In genomic region chr1:51218570-51218969, GRCh38 we compare ENCODE assay signal across 29 cellular contexts. TPM values are rescaled to one million over a fixed set of nuclear protein-coding genes. Genes with fewer than 3 reads are reported as not detected.
A peak's percentile ranks its signal among the peaks of the same experiment; 100 is the strongest.
DNase-seq lines count a peak whose midpoint lies in the region; ATAC-seq lines count a peak whose summit lies in the region.
"Had no signal": no experiment of that assay in that cellular context is flagged by ENCODE, and none has a peak within 500 bp of the region (broad histone marks: within the 10 kb centered on the region; RNA-seq: fewer than 3 reads in every experiment).

No MANE protein-coding gene starts in this region.

- H3K27me3 ChIP-seq in HAP-1 (ENCODE audit: low read depth) = no peaks in the 10 kb centered on the region
- H3K27me3 ChIP-seq: left lung, Peyer's patch, tibial nerve had no signal

- H3K4me1 ChIP-seq in HAP-1 = no peaks in the 10 kb centered on the region
- H3K4me1 ChIP-seq: Peyer's patch, prostate gland had no signal

- intact Hi-C loops in left ventricle myocardium superior (cut with micrococcal nuclease) = no loop called here
- intact Hi-C loops in cardiac septum (cut with DNase I) = no loop called here

- H3K36me3 ChIP-seq in HAP-1 (replicated peaks) = no peaks in the 10 kb centered on the region
- H3K36me3 ChIP-seq: left lung, Peyer's patch, prostate gland, tibial nerve had no signal

- H3K27ac Mint-ChIP-seq in activated naive CD4-positive, alpha-beta T cell treated with anti-CD3 and anti-CD28 coated beads, Interleukin-2, amount 50 U/mL, for 72 hours = no peak overlapping the region
- H3K27ac Mint-ChIP-seq: activated naive CD4-positive, alpha-beta T cell treated with anti-CD3 and anti-CD28 coated beads, Interleukin-2, amount 50 U/mL, for 24 hours; naive B cell had no signal

- H3K9me3 Mint-ChIP-seq in activated naive CD4-positive, alpha-beta T cell treated with anti-CD3 and anti-CD28 coated beads, Interleukin-2, amount 50 U/mL, for 72 hours = no peaks in the 10 kb centered on the region
- H3K9me3 Mint-ChIP-seq: activated naive CD4-positive, alpha-beta T cell treated with anti-CD3 and anti-CD28 coated beads, Interleukin-2, amount 50 U/mL, for 24 hours; naive B cell had no signal

- no peaks in the 10 kb centered on the region for H3K9me3 ChIP-seq in HAP-1
- H3K9me3 ChIP-seq: left lung, Peyer's patch, prostate gland, tibial nerve had no signal

- in situ Hi-C loops in SK-MEL-5 (cut with HindIII; ENCODE audit: low pct_unique_long_range_greater_than_20kb, low sequenced_read_pairs) = no loop called here
- in situ Hi-C loops in HAP-1 (cut with MboI; ENCODE audit: low sequenced_read_pairs) = no loop called here

- DNase-seq in left ventricle myocardium superior = no peak
- DNase-seq in cardiac septum (ENCODE audit: low spot score) = no peak
- DNase-seq in SK-MEL-5 (ENCODE audit: low read depth, low spot score) = peak; percentile 11
- DNase-seq in iPS-NIHi11 (ENCODE audit: low spot score) = peak; percentile 10
- DNase-seq in amniotic stem cell (lab: John Stamatoyannopoulos, UW) = no peak
- DNase-seq in HAP-1 (ENCODE audit: low spot score in 2 of 2) = no peak
- no peak for DNase-seq in activated naive CD4-positive, alpha-beta T cell treated with anti-CD3 and anti-CD28 coated beads, Interleukin-2, amount 50 U/mL, for 72 hours (ENCODE audit: low spot score in 2 of 2)
- DNase-seq: activated CD4-positive, alpha-beta T cell treated with anti-CD3 and anti-CD28 coated beads for 48 hours; activated CD8-positive, alpha-beta memory T cell treated with anti-CD3 and anti-CD28 coated beads for 24 hours; anterior cingulate cortex; DMS79; effector CD4-positive, alpha-beta T cell; glutamatergic neuron; GOT3; left lung; mesenchymal stem cell; naive B cell; NCI-H1417; NCI-H2029; Peyer's patch; SHP77 treated with DMSO at 0.1 percent for 48 hours; stimulated activated CD4-positive, alpha-beta T cell treated with anti-CD3 and anti-CD28 coated beads, Interleukin-4, amount 100 ng/mL, for 1 hour; T-helper 9 cell had no signal

- ATAC-seq in left ventricle myocardium superior (peak; percentile 42), GM18907 (IDR thresholded peaks at IDR 0.05; ENCODE audit: unreplicated experiment) (no peak)
- ATAC-seq in activated naive CD4-positive, alpha-beta T cell treated with anti-CD3 and anti-CD28 coated beads, Interleukin-2, amount 50 U/mL, for 72 hours = no peak
- ATAC-seq: left lung, sciatic nerve had no signal

- H3K36me3 Mint-ChIP-seq in activated naive CD4-positive, alpha-beta T cell treated with anti-CD3 and anti-CD28 coated beads, Interleukin-2, amount 50 U/mL, for 72 hours = no peaks in the 10 kb centered on the region
- H3K36me3 Mint-ChIP-seq: activated naive CD4-positive, alpha-beta T cell treated with anti-CD3 and anti-CD28 coated beads, Interleukin-2, amount 50 U/mL, for 24 hours; CD14-positive monocyte; naive B cell had no signal

- H3K4me3 ChIP-seq in HAP-1 = no peak overlapping the region
- H3K4me3 ChIP-seq: left lung, Peyer's patch, prostate gland, tibial nerve had no signal

RNA-seq across cellular contexts. Expression of gene RNF11, which starts 17.5 kb away (rescaled TPM):
- total RNA-seq in left ventricle myocardium superior (118 TPM), cardiac septum (137 TPM)
- total RNA-seq in SK-MEL-5 (2014; rRNA removed; shearing (Covaris generic)) = 103 and 110 TPM in 2 replicates
- 50.5 and 68.1 TPM in 2 replicates for polyA plus RNA-seq in SK-MEL-5 (2015; cell fraction: cytosol; rRNA removed)
- polyA plus RNA-seq in SK-MEL-5 (2015; cell fraction: nucleus; rRNA removed) = 11.6 and 15.7 TPM in 2 replicates
- 10 to 100 TPM; 22.2 to 26.6 TPM for total RNA-seq in activated naive CD4-positive, alpha-beta T cell treated with anti-CD3 and anti-CD28 coated beads, Interleukin-2, amount 50 U/mL, for 72 hours

Comparison
In these comparisons a context has a peak if more than half of its experiments do, and no peak if none do; other contexts are left out.
1. DNase-seq: peak in SK-MEL-5 (single experiment) and iPS-NIHi11 (single experiment); none in left ventricle myocardium superior (single experiment), cardiac septum (single experiment), amniotic stem cell (single experiment), HAP-1 (0 of 2) and activated naive CD4-positive, alpha-beta T cell treated with anti-CD3 and anti-CD28 coated beads, Interleukin-2, amount 50 U/mL, for 72 hours (0 of 2).